In the genomic region with DNA sequence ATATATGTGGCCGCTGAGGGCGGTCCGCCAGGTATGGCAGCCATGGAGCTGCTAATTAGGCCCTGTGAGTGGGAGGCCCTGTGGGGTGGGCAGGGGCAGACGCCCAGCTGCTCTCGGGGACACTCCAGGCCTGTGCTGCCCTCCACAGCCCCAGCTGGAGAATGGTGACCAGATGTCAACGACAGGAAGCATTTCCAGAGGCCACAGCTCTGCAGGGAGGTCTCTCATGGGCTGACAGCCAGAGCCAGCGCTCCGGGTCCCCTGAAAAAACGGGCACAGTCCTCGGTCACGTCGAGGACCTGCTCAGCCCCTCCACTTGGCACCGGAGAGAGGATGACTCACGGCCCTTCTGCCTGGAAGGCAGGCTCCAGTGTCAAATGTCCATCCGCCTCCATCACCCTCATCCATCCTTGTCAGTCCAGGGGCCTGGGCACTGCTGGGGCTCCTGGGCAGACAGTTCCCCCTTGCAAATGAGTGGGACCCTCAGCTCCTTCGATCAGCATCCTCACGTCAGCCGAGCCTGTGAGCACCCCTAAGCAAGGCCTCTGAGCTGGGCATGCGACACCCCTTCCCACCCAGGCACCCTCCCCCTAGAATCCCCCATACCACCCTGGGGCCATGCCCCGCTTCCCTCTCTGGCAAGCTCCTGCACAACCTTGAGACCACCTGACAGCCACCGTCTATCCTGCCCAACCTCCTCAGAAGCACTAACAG, we compare ENCODE assay signal across 9 cellular contexts. TPM values are rescaled to one million over a fixed set of nuclear protein-coding genes. Genes with fewer than 3 reads are reported as not detected.
A peak's percentile ranks its signal among the peaks of the same experiment; 100 is the strongest.
DNase-seq lines count a peak whose midpoint lies in the region; ATAC-seq and TF ChIP-seq lines count a peak whose summit lies in the region.
"Had no signal": no experiment of that assay in that cellular context is flagged by ENCODE, and none has a peak within 500 bp of the region (broad histone marks: within the 10 kb centered on the region; RNA-seq: fewer than 3 reads in every experiment).

No MANE protein-coding gene starts in this region.

- H3K4me1 ChIP-seq in iPS-20b (ENCODE audit: insufficient read depth, low read length): no peaks in the 10 kb centered on the region; the same call in 1 of the 2 replicates
- peaks cover 26% of the 10 kb centered on the region for H3K4me1 ChIP-seq in upper lobe of right lung
- H3K4me1 ChIP-seq in tibial artery: peaks cover 0 to 18% (median 13%) of the 10 kb centered on the region in 4 donors

- peak; percentile 64 for DNase-seq in Right ventricle myocardium inferior (ENCODE audit: missing footprints)
- no peak for DNase-seq in left cardiac atrium
- no peak for DNase-seq in T-helper 17 cell
- no peak for DNase-seq in upper lobe of right lung
- DNase-seq in GM20000 (ENCODE audit: low spot score): no peak
- DNase-seq in tibial artery: no peak
- DNase-seq in Kasumi-1 (lab: John Stamatoyannopoulos, UW): no peak
- DNase-seq: stimulated activated CD4-positive, alpha-beta T cell treated with anti-CD3 and anti-CD28 coated beads, Interleukin-4, amount 100 ng/mL, for 1 hour had no signal

- no peaks in the 10 kb centered on the region for H3K27me3 Mint-ChIP-seq in T-helper 17 cell

- H3K4me3 Mint-ChIP-seq in T-helper 17 cell: peak overlapping the region; percentile 94

- H3K27me3 ChIP-seq in iPS-20b (ENCODE audit: insufficient read depth, low read length): peaks cover 11% of the 10 kb centered on the region
- no peaks in the 10 kb centered on the region for H3K27me3 ChIP-seq in upper lobe of right lung
- H3K27me3 ChIP-seq in tibial artery: peaks cover 0 to 21% of the 10 kb centered on the region in 2 donors

- intact Hi-C loops in Right ventricle myocardium inferior (cut with DNase I) (no loop called here), left cardiac atrium (cut with DNase I) (no loop called here), upper lobe of right lung (cut with DNase I) (no loop called here), tibial artery (cut with DNase I; ENCODE audit: low total_unique reads) (no loop called here)

- no peaks in the 10 kb centered on the region for H3K36me3 Mint-ChIP-seq in T-helper 17 cell (ENCODE audit: low read depth)

- ATAC-seq in Right ventricle myocardium inferior (no peak), left cardiac atrium (no peak), T-helper 17 cell (no peak), upper lobe of right lung (no peak)

- no peak for TF ChIP-seq CTCF in upper lobe of right lung (IDR thresholded peaks at IDR 0.05)
- no peak for TF ChIP-seq CTCF in GM20000 (IDR thresholded peaks at IDR 0.05; ENCODE audit: extremely low read depth, missing control alignments)
- no peak for TF ChIP-seq CTCF in tibial artery (IDR thresholded peaks at IDR 0.05)

- H3K4me3 ChIP-seq in iPS-20b (ENCODE audit: low read length) (peak overlapping the region; percentile 72), upper lobe of right lung (peak overlapping the region; percentile 69), tibial artery (no peak overlapping the region)

- peaks cover 52% of the 10 kb centered on the region for H3K4me1 Mint-ChIP-seq in T-helper 17 cell

- peak overlapping the region; percentile 91 for H3K27ac Mint-ChIP-seq in T-helper 17 cell

- H3K9ac ChIP-seq in iPS-20b (ENCODE audit: low read depth, low read length): peak overlapping the region; percentile 76; the same call in 1 of the 2 replicates

- H3K27ac ChIP-seq in iPS-20b (ENCODE audit: low read length) (no peak overlapping the region), upper lobe of right lung (no peak overlapping the region), tibial artery (no peak overlapping the region)

- H3K36me3 ChIP-seq in iPS-20b (ENCODE audit: insufficient read depth, low read depth, low read length) (no peaks in the 10 kb centered on the region; the same call in 1 of the 2 replicates), upper lobe of right lung (no peaks in the 10 kb centered on the region), tibial artery (no peaks in the 10 kb centered on the region)

- H3K9me3 ChIP-seq in T-helper 17 cell (ENCODE audit: control insufficient read depth, low read length, poor library complexity, severe bottlenecking): no peaks in the 10 kb centered on the region
- H3K9me3 ChIP-seq in iPS-20b (ENCODE audit: insufficient read depth, low read depth, low read length): no peaks in the 10 kb centered on the region
- H3K9me3 ChIP-seq in upper lobe of right lung: no peaks in the 10 kb centered on the region
- no peaks in the 10 kb centered on the region for H3K9me3 ChIP-seq in tibial artery

RNA-seq across cellular contexts. Expression of gene BID, which starts 1.9 kb away (rescaled TPM):
- total RNA-seq in Right ventricle myocardium inferior (23.2 TPM), left cardiac atrium (10 to 100 TPM; 14.1 to 15.4 TPM), T-helper 17 cell (10 to 100 TPM; 18.3 to 24.2 TPM), upper lobe of right lung (22.8 TPM)

Comparison
In these comparisons a context has a peak if more than half of its experiments do, and no peak if none do; other contexts are left out.
1. H3K4me3 ChIP-seq: peak in iPS-20b (single experiment) and upper lobe of right lung (single experiment); none in tibial artery (0 of 2).